Comparison of ENCODE assay signal across 1 cellular context in genomic region chr16:85607796-85608514, GRCh38.
TF ChIP-seq lines count a peak whose summit lies in the region.

No MANE protein-coding gene starts in this region.

TF ChIP-seq in GM23338, 12 proteins besides CTCF, POLR2A, EP300 and RAD21 (continued from another document):
- TF ChIP-seq REST (IDR thresholded peaks at IDR 0.05; ENCODE audit: unreplicated experiment) = no peak
- no peak for TF ChIP-seq ETS1 (IDR thresholded peaks at IDR 0.05)
TF ChIP-seq in GM23338: peak in this region for 0.
